Comparison of ENCODE assay signal across 2 cellular contexts in the genomic region with DNA sequence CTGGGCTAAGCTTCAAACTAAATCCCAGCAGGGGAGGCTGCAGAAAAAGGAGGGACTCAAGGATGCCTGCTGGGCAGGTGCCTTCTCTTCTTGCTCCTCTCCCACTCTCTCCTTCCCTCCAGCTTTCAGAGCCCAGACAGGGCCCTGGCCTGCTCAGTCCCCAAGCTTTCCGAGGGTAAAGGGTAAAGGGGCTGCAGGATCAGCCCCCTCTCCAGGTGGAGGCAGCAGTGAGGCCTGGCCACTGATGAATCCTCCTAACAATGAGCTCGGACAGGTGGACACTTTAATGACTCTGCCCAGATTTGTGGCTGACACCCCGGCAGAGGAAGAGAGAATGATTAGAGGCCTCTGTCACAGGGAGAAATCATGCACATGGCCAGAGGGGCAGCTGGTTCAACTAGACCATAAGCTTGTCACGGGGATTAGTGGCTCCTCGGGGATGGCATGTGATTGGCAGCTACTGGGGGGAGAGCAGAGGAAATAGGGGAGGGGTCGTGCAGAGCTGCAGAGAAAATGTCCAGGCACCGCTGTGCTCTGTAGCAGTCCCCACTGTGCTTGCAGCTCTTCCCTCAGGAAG.
A peak's percentile ranks its signal among the peaks of the same experiment; 100 is the strongest.
TF ChIP-seq lines count a peak whose summit lies in the region.

No MANE protein-coding gene starts in this region.

TF ChIP-seq in GM23338, 12 proteins besides CTCF, POLR2A, EP300 and RAD21:
- TF ChIP-seq CREB1 (CRISPR knock-in tag; IDR thresholded peaks at IDR 0.05; ENCODE audit: low read depth) (no peak), POLR2AphosphoS5 (IDR thresholded peaks at IDR 0.05; ENCODE audit: low read depth) (no peak), ZNF114 (CRISPR knock-in tag; IDR thresholded peaks at IDR 0.05) (no peak), EZH2 (IDR thresholded peaks at IDR 0.05; ENCODE audit: low read depth, unreplicated experiment) (no peak), JUNB (IDR thresholded peaks at IDR 0.05; ENCODE audit: unreplicated experiment) (no peak)
- TF ChIP-seq, protein P1, sequence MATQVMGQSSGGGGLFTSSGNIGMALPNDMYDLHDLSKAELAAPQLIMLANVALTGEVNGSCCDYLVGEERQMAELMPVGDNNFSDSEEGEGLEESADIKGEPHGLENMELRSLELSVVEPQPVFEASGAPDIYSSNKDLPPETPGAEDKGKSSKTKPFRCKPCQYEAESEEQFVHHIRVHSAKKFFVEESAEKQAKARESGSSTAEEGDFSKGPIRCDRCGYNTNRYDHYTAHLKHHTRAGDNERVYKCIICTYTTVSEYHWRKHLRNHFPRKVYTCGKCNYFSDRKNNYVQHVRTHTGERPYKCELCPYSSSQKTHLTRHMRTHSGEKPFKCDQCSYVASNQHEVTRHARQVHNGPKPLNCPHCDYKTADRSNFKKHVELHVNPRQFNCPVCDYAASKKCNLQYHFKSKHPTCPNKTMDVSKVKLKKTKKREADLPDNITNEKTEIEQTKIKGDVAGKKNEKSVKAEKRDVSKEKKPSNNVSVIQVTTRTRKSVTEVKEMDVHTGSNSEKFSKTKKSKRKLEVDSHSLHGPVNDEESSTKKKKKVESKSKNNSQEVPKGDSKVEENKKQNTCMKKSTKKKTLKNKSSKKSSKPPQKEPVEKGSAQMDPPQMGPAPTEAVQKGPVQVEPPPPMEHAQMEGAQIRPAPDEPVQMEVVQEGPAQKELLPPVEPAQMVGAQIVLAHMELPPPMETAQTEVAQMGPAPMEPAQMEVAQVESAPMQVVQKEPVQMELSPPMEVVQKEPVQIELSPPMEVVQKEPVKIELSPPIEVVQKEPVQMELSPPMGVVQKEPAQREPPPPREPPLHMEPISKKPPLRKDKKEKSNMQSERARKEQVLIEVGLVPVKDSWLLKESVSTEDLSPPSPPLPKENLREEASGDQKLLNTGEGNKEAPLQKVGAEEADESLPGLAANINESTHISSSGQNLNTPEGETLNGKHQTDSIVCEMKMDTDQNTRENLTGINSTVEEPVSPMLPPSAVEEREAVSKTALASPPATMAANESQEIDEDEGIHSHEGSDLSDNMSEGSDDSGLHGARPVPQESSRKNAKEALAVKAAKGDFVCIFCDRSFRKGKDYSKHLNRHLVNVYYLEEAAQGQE (IDR thresholded peaks at IDR 0.05; ENCODE audit: unreplicated experiment) = no peak
- TF ChIP-seq, protein P2, sequence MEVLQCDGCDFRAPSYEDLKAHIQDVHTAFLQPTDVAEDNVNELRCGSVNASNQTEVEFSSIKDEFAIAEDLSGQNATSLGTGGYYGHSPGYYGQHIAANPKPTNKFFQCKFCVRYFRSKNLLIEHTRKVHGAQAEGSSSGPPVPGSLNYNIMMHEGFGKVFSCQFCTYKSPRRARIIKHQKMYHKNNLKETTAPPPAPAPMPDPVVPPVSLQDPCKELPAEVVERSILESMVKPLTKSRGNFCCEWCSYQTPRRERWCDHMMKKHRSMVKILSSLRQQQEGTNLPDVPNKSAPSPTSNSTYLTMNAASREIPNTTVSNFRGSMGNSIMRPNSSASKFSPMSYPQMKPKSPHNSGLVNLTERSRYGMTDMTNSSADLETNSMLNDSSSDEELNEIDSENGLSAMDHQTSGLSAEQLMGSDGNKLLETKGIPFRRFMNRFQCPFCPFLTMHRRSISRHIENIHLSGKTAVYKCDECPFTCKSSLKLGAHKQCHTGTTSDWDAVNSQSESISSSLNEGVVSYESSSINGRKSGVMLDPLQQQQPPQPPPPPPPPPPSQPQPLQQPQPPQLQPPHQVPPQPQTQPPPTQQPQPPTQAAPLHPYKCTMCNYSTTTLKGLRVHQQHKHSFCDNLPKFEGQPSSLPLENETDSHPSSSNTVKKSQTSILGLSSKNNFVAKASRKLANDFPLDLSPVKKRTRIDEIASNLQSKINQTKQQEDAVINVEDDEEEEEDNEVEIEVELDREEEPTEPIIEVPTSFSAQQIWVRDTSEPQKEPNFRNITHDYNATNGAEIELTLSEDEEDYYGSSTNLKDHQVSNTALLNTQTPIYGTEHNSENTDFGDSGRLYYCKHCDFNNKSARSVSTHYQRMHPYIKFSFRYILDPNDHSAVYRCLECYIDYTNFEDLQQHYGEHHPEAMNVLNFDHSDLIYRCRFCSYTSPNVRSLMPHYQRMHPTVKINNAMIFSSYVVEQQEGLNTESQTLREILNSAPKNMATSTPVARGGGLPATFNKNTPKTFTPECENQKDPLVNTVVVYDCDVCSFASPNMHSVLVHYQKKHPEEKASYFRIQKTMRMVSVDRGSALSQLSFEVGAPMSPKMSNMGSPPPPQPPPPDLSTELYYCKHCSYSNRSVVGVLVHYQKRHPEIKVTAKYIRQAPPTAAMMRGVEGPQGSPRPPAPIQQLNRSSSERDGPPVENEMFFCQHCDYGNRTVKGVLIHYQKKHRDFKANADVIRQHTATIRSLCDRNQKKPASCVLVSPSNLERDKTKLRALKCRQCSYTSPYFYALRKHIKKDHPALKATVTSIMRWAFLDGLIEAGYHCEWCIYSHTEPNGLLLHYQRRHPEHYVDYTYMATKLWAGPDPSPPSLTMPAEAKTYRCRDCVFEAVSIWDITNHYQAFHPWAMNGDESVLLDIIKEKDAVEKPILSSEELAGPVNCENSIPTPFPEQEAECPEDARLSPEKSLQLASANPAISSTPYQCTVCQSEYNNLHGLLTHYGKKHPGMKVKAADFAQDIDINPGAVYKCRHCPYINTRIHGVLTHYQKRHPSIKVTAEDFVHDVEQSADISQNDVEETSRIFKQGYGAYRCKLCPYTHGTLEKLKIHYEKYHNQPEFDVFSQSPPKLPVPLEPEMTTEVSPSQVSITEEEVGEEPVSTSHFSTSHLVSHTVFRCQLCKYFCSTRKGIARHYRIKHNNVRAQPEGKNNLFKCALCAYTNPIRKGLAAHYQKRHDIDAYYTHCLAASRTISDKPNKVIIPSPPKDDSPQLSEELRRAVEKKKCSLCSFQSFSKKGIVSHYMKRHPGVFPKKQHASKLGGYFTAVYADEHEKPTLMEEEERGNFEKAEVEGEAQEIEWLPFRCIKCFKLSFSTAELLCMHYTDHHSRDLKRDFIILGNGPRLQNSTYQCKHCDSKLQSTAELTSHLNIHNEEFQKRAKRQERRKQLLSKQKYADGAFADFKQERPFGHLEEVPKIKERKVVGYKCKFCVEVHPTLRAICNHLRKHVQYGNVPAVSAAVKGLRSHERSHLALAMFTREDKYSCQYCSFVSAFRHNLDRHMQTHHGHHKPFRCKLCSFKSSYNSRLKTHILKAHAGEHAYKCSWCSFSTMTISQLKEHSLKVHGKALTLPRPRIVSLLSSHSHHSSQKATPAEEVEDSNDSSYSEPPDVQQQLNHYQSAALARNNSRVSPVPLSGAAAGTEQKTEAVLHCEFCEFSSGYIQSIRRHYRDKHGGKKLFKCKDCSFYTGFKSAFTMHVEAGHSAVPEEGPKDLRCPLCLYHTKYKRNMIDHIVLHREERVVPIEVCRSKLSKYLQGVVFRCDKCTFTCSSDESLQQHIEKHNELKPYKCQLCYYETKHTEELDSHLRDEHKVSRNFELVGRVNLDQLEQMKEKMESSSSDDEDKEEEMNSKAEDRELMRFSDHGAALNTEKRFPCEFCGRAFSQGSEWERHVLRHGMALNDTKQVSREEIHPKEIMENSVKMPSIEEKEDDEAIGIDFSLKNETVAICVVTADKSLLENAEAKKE (CRISPR knock-in tag; IDR thresholded peaks at IDR 0.05) = 0 out of 2 replicates have a peak, but pooled peaks have one; percentile 28
- TF ChIP-seq, protein P3, sequence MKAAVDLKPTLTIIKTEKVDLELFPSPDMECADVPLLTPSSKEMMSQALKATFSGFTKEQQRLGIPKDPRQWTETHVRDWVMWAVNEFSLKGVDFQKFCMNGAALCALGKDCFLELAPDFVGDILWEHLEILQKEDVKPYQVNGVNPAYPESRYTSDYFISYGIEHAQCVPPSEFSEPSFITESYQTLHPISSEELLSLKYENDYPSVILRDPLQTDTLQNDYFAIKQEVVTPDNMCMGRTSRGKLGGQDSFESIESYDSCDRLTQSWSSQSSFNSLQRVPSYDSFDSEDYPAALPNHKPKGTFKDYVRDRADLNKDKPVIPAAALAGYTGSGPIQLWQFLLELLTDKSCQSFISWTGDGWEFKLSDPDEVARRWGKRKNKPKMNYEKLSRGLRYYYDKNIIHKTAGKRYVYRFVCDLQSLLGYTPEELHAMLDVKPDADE (IDR thresholded peaks at IDR 0.05) = no peak
TF ChIP-seq in GM23338: peak in this region for 1.

TF ChIP-seq in H1, 55 proteins besides CTCF, POLR2A, EP300 and RAD21:
- TF ChIP-seq, protein P4, sequence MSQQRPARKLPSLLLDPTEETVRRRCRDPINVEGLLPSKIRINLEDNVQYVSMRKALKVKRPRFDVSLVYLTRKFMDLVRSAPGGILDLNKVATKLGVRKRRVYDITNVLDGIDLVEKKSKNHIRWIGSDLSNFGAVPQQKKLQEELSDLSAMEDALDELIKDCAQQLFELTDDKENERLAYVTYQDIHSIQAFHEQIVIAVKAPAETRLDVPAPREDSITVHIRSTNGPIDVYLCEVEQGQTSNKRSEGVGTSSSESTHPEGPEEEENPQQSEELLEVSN (IDR thresholded peaks at IDR 0.05) = peak; percentile 59; the same call in 1 of the 2 replicates
- TF ChIP-seq, protein P5, sequence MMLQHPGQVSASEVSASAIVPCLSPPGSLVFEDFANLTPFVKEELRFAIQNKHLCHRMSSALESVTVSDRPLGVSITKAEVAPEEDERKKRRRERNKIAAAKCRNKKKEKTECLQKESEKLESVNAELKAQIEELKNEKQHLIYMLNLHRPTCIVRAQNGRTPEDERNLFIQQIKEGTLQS (IDR thresholded peaks at IDR 0.05; ENCODE audit: insufficient read depth, low read depth, low read length) = no peak
- TF ChIP-seq JUN (IDR thresholded peaks at IDR 0.05; ENCODE audit: low read depth, low read length) = no peak
- TF ChIP-seq SIN3A (conservative IDR thresholded peaks at IDR 0.05 in 1 of 2, IDR thresholded peaks at IDR 0.05 in 1 of 2; ENCODE audit: low read depth in 1 of 2, low read length in 2 of 2) = no peak
- no peak for TF ChIP-seq RNF2 (IDR thresholded peaks at IDR 0.05; ENCODE audit: borderline replicate concordance, low read depth, low read length, missing control alignments, poor library complexity, severe bottlenecking)
- no peak for TF ChIP-seq POLR2AphosphoS5 (IDR thresholded peaks at IDR 0.05; ENCODE audit: low read depth, low read length)
